Comparison of ENCODE assay signal across 9 cellular contexts in genomic region chr2:98757904-98758421, GRCh38. TPM values are rescaled to one million over a fixed set of nuclear protein-coding genes. Genes with fewer than 3 reads are reported as not detected.
DNase-seq lines count a peak whose midpoint lies in the region; ATAC-seq, FAIRE-seq and TF ChIP-seq lines count a peak whose summit lies in the region.
"Had no signal": no experiment of that assay in that cellular context is flagged by ENCODE, and none has a peak within 500 bp of the region (broad histone marks: within the 10 kb centered on the region; RNA-seq: fewer than 3 reads in every experiment).

No MANE protein-coding gene starts in this region.

- no peak overlapping the region for H3K4me3 Mint-ChIP-seq in astrocyte (ENCODE audit: unreplicated experiment)
- H3K4me3 Mint-ChIP-seq in stimulated activated naive B cell treated with anti-CD40 and anti-IgM and Interleukin-4, amounts not matched to agents 10 μg/mL and 1 μg/mL and 100 μg/mL, for 72 hours, result peak overlapping the region; percentile 76 to 80
- H3K4me3 Mint-ChIP-seq: neural crest cell had no signal

- no peak overlapping the region for H3K27ac ChIP-seq in astrocyte (ENCODE audit: low read depth, low read length)

- H2AFZ ChIP-seq in astrocyte (ENCODE audit: low read depth, low read length), result no peak overlapping the region

- no peaks in the 10 kb centered on the region for H3K36me3 Mint-ChIP-seq in astrocyte (ENCODE audit: low read depth, unreplicated experiment)
- H3K36me3 Mint-ChIP-seq in stimulated activated naive B cell treated with anti-CD40 and anti-IgM and Interleukin-4, amounts not matched to agents 10 μg/mL and 1 μg/mL and 100 μg/mL, for 72 hours, result peaks cover 0 to 4% of the 10 kb centered on the region in 2 donors

- FAIRE-seq in astrocyte (lab: Jason Lieb, UNC), result no peak

- H3K4me1 Mint-ChIP-seq in astrocyte (ENCODE audit: low read depth, unreplicated experiment), result peaks cover 5% of the 10 kb centered on the region
- H3K4me1 Mint-ChIP-seq in stimulated activated naive B cell treated with anti-CD40 and anti-IgM and Interleukin-4, amounts not matched to agents 10 μg/mL and 1 μg/mL and 100 μg/mL, for 72 hours, result peaks cover 32 to 58% of the 10 kb centered on the region in 2 donors

- no peak overlapping the region for H3K9ac ChIP-seq in astrocyte (ENCODE audit: low read length)

- TF ChIP-seq CTCF in astrocyte (IDR thresholded peaks at IDR 0.05; ENCODE audit: insufficient read depth, low read depth, low read length) (no peak), BE2C (IDR thresholded peaks at IDR 0.05; ENCODE audit: low read depth, low read length) (no peak)

- peaks cover 6% of the 10 kb centered on the region for H3K4me1 ChIP-seq in astrocyte (ENCODE audit: insufficient read depth, low read length)
- no peaks in the 10 kb centered on the region for H3K4me1 ChIP-seq in BE2C

- peaks cover 26% of the 10 kb centered on the region for H3K27me3 Mint-ChIP-seq in astrocyte (ENCODE audit: low read depth, unreplicated experiment)
- H3K27me3 Mint-ChIP-seq in stimulated activated naive B cell treated with anti-CD40 and anti-IgM and Interleukin-4, amounts not matched to agents 10 μg/mL and 1 μg/mL and 100 μg/mL, for 72 hours, result peaks cover 0 to 7% of the 10 kb centered on the region in 2 donors

- peak overlapping the region; percentile 93 for H3K27ac Mint-ChIP-seq in astrocyte (ENCODE audit: unreplicated experiment)
- H3K27ac Mint-ChIP-seq in stimulated activated naive B cell treated with anti-CD40 and anti-IgM and Interleukin-4, amounts not matched to agents 10 μg/mL and 1 μg/mL and 100 μg/mL, for 72 hours, result peak overlapping the region; percentile 91

- H4K20me1 ChIP-seq in astrocyte (ENCODE audit: insufficient read depth, low read length), result no peaks in the 10 kb centered on the region

- ATAC-seq in HG03432 (IDR thresholded peaks at IDR 0.05; ENCODE audit: unreplicated experiment), result peak; percentile 90
- ATAC-seq in stimulated activated naive B cell treated with anti-CD40 and anti-IgM and Interleukin-4, amounts not matched to agents 10 μg/mL and 1 μg/mL and 100 μg/mL, for 72 hours (replicated peaks), result peak; percentile 97

- H3K9me3 ChIP-seq in astrocyte (ENCODE audit: insufficient read depth, low read depth, low read length) (no peaks in the 10 kb centered on the region), BE2C (no peaks in the 10 kb centered on the region)

- H3K36me3 ChIP-seq in astrocyte (ENCODE audit: insufficient read depth, low read length) (no peaks in the 10 kb centered on the region), BE2C (no peaks in the 10 kb centered on the region)

- H3K79me2 ChIP-seq in astrocyte (ENCODE audit: insufficient read depth, low read length), result no peaks in the 10 kb centered on the region

- H3K4me2 ChIP-seq in astrocyte (ENCODE audit: low read length), result peak overlapping the region; percentile 51

- H3K27me3 ChIP-seq in astrocyte (ENCODE audit: insufficient read depth, low read length) (peaks cover 18% of the 10 kb centered on the region), BE2C (no peaks in the 10 kb centered on the region)

- peak; percentile 81 for DNase-seq in Ammon's horn (ENCODE audit: low spot score)
- peak; percentile 57 for DNase-seq in GM19238 (ENCODE audit: insufficient read length, low spot score)
- DNase-seq in SHP77 treated with DMSO at 0.1 percent for 48 hours (lab: John Stamatoyannopoulos, UW), result peak; percentile 10
- DNase-seq in astrocyte (ENCODE audit: low read depth), result peak; percentile 96
- DNase-seq in iris pigment epithelial cell (ENCODE audit: low read depth), result peak; percentile 87
- DNase-seq in stimulated activated naive B cell treated with anti-CD40 and anti-IgM and Interleukin-4, amounts not matched to agents 10 μg/mL and 1 μg/mL and 100 μg/mL, for 72 hours, result peak; percentile 64
- no peak for DNase-seq in BE2C

- no peaks in the 10 kb centered on the region for H3K9me3 Mint-ChIP-seq in astrocyte (ENCODE audit: unreplicated experiment)
- peaks cover 0 to 4% of the 10 kb centered on the region in 2 donors for H3K9me3 Mint-ChIP-seq in stimulated activated naive B cell treated with anti-CD40 and anti-IgM and Interleukin-4, amounts not matched to agents 10 μg/mL and 1 μg/mL and 100 μg/mL, for 72 hours
- H3K9me3 Mint-ChIP-seq: neural crest cell had no signal

- H3K4me3 ChIP-seq in astrocyte (ENCODE audit: insufficient read depth, low read depth, low read length), result no peak overlapping the region
- H3K4me3 ChIP-seq in BE2C (ENCODE audit: low read depth, low read length), result no peak overlapping the region

RNA-seq across cellular contexts. Expression of gene MGAT4A, which starts 27.0 kb away (rescaled TPM):
- total RNA-seq in astrocyte, result 1.2 and 1.7 TPM in 2 replicates
- polyA plus RNA-seq in BE2C (2012; ENCODE audit: insufficient read depth, insufficient read length, low read depth), result 0.06 TPM
